8 cellular contexts compared by ENCODE assay signal in genomic region chr6:156777866-156778614, GRCh38. TPM values are rescaled to one million over a fixed set of nuclear protein-coding genes. Genes with fewer than 3 reads are reported as not detected.
DNase-seq lines count a peak whose midpoint lies in the region; ATAC-seq and TF ChIP-seq lines count a peak whose summit lies in the region.

No MANE protein-coding gene starts in this region.

- CTCF ChIA-PET in AG04449 (lab: Yijun Ruan, JAX) = interaction anchor here (0.9 to 1.2 kb wide), 2 partner anchors 242 to 1450 kb away, joined by 3 read pairs; no protein-coding TSS in a partner anchor

- no peak for DNase-seq in AG04449 (ENCODE audit: low read depth, low spot score)
- DNase-seq in SW480 (ENCODE audit: low spot score) = peak; percentile 46
- peak; percentile 43 for DNase-seq in amniotic epithelial cell (ENCODE audit: low read depth)
- peak in 37 of 51 donors; percentile 8 to 81 (median 44) for DNase-seq in hypothalamus (lab: John Stamatoyannopoulos, UW)
- DNase-seq in gastrocnemius medialis = peak; percentile 21 to 54

- H3K27me3 ChIP-seq in gastrocnemius medialis = no peaks in the 10 kb centered on the region

- no peak for TF ChIP-seq POLR2A in gastrocnemius medialis (IDR thresholded peaks at IDR 0.05)

- intact Hi-C loops in gastrocnemius medialis (cut with DNase I; ENCODE audit: low total_unique reads) = loop anchor here (1.0 to 10.0 kb wide), 8 partner anchors 59 to 1463 kb away; partner anchors contain the start of gene TFB1M

- peak; percentile 20 for ATAC-seq in GM18867 (IDR thresholded peaks at IDR 0.05; ENCODE audit: unreplicated experiment)
- peak; percentile 1 for ATAC-seq in HG03565 (IDR thresholded peaks at IDR 0.05; ENCODE audit: unreplicated experiment)
- ATAC-seq in gastrocnemius medialis = peak; percentile 1 to 10
- no peak for ATAC-seq in GM19395 (IDR thresholded peaks at IDR 0.05; ENCODE audit: unreplicated experiment)

- peak overlapping the region; percentile 87 to 98 (median 92) for H3K27ac ChIP-seq in gastrocnemius medialis

- H3K36me3 ChIP-seq in gastrocnemius medialis = no peaks in the 10 kb centered on the region

- in situ Hi-C loops in gastrocnemius medialis (cut with MboI; ENCODE audit: low sequenced_read_pairs in 4 of 4) = loop anchor here in 3 of 4 donors (10.0 to 25.0 kb wide), 3 partner anchors 93 to 1466 kb away; partner anchors contain the start of gene TFB1M (in 1 of the 3)

- H3K4me1 ChIP-seq in gastrocnemius medialis = peaks cover 37 to 45% of the 10 kb centered on the region in 2 donors

- TF ChIP-seq CTCF in AG04449 (IDR thresholded peaks at IDR 0.05; ENCODE audit: insufficient read depth, low read length, missing control alignments) (no peak), gastrocnemius medialis (IDR thresholded peaks at IDR 0.05 in 4 of 5, conservative IDR thresholded peaks at IDR 0.05 in 1 of 5) (peak in 1 of 5 experiments; percentile 4)

- H3K9me3 ChIP-seq in gastrocnemius medialis = no peaks in the 10 kb centered on the region

- H3K4me3 ChIP-seq in AG04449 (ENCODE audit: low read depth, low read length) (peak overlapping the region; percentile 77), gastrocnemius medialis (peak overlapping the region; percentile 57 to 89 (median 81))

- POLR2A ChIA-PET in AG04449 (lab: Yijun Ruan, JAX) = interaction anchor here (0.6 kb wide), 1 partner anchor 1284 kb away, joined by 3 read pairs; no protein-coding TSS in a partner anchor

RNA-seq across cellular contexts. Expression of gene ARID1B, which starts 0.9 kb away (rescaled TPM):
- total RNA-seq in gastrocnemius medialis = 10 to 100 TPM; 54.9 to 75.3 (median 62.0) TPM
